ENCODE assay signal across 1 cellular context in genomic region chrX:13690836-13691235, GRCh38.
TF ChIP-seq lines count a peak whose summit lies in the region.

No MANE protein-coding gene starts in this region.

TF ChIP-seq in endothelial cell of umbilical vein, 7 proteins besides CTCF, POLR2A, EP300 and RAD21 (continued from another document):
- no peak for TF ChIP-seq FOS (IDR thresholded peaks at IDR 0.05; ENCODE audit: borderline replicate concordance, insufficient read depth, low read length)
